12 cellular contexts compared by ENCODE assay signal in the genomic region with DNA sequence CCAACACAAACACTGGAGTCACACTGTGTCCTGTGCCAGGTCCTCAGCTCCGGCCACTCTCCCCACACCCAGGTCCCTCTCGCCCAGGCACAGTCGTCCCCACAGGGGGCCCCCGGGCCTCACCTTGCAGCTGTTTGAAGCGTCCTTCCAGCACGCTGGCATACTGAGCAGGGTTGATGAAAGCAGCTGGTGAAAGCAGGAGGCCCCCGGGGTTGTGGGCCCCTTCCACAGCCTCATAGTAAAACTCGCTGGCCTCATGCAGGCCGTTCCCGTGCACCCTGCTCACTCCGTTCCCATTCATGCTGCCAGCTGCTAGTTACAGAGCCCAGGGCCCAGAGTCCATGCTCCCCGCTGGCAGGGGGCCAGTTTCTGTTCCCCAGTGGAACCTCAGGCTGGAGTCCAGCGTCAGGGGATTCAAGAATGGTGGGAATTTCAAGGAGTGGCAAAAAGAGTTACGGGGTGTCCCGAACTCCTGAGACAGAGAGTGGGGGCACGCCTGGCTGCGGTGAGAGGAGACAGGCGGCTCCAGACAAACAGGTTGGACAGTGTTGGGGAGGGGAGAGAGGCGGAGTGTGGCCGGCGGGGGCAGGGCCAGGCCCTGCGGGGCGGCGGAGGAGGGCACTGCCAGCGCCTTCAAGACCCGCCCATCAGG. TPM values are rescaled to one million over a fixed set of nuclear protein-coding genes. Genes with fewer than 3 reads are reported as not detected.
DNase-seq lines count a peak whose midpoint lies in the region; ATAC-seq, FAIRE-seq and TF ChIP-seq lines count a peak whose summit lies in the region.
"Had no signal": no experiment of that assay in that cellular context is flagged by ENCODE, and none has a peak within 500 bp of the region (broad histone marks: within the 10 kb centered on the region; RNA-seq: fewer than 3 reads in every experiment).

No MANE protein-coding gene starts in this region.

- no peaks in the 10 kb centered on the region for H3K9me3 ChIP-seq in mammary epithelial cell (replicated peaks; ENCODE audit: insufficient read depth, low read length)
- no peaks in the 10 kb centered on the region for H3K9me3 ChIP-seq in HepG2 (ENCODE audit: low read length)
- no peaks in the 10 kb centered on the region for H3K9me3 ChIP-seq in stomach
- H3K9me3 ChIP-seq in esophagus muscularis mucosa: no peaks in the 10 kb centered on the region
- H3K9me3 ChIP-seq: uterus had no signal

- no peaks in the 10 kb centered on the region for H3K27me3 ChIP-seq in mammary epithelial cell (ENCODE audit: insufficient read depth, low read length)
- H3K27me3 ChIP-seq in HepG2 (ENCODE audit: control insufficient read depth in 1 of 2, insufficient read depth in 2 of 2, low read length in 2 of 2): no peaks in the 10 kb centered on the region
- peaks cover 0 to 13% (median 0%) of the 10 kb centered on the region in 3 donors for H3K27me3 ChIP-seq in stomach
- H3K27me3 ChIP-seq in esophagus muscularis mucosa: peaks cover 0 to 6% (median 0%) of the 10 kb centered on the region in 4 donors
- H3K27me3 ChIP-seq: uterus had no signal

- H3K79me2 ChIP-seq in mammary epithelial cell (ENCODE audit: insufficient read depth, low read length) (no peaks in the 10 kb centered on the region), HepG2 (ENCODE audit: insufficient read depth, low read length) (no peaks in the 10 kb centered on the region)

- TF ChIP-seq EP300 in Ishikawa (IDR thresholded peaks at IDR 0.05; ENCODE audit: borderline replicate concordance): peak; percentile 71
- no peak for TF ChIP-seq EP300 in HepG2 (IDR thresholded peaks at IDR 0.05; ENCODE audit: low read depth in 2 of 2, low read length in 2 of 2)
- no peak for TF ChIP-seq EP300 in HepG2 (CRISPR knock-in tag; IDR thresholded peaks at IDR 0.05; ENCODE audit: borderline replicate concordance)
- no peak for TF ChIP-seq EP300 in stomach (IDR thresholded peaks at IDR 0.05)
- TF ChIP-seq EP300 in esophagus muscularis mucosa (IDR thresholded peaks at IDR 0.05): no peak

- dilution Hi-C loops in mammary epithelial cell (cut with HindIII; ENCODE audit: low sequenced_read_pairs): no loop called here

- TF ChIP-seq POLR2A in HepG2 (IDR thresholded peaks at IDR 0.05; ENCODE audit: insufficient read depth in 1 of 2, low read depth in 2 of 2, low read length in 2 of 2) (peak in 1 of 2 experiments; percentile 37; a peak in 1 of 4 replicates), stomach (IDR thresholded peaks at IDR 0.05) (no peak), esophagus muscularis mucosa (IDR thresholded peaks at IDR 0.05; ENCODE audit: low read depth) (no peak)

- no peak for TF ChIP-seq RAD21 in Ishikawa (IDR thresholded peaks at IDR 0.05; ENCODE audit: low read depth)
- 0 out of 2 replicates have a peak, but pooled peaks have one; percentile 29 for TF ChIP-seq RAD21 in HepG2 (CRISPR knock-in tag; IDR thresholded peaks at IDR 0.05)

- no peaks in the 10 kb centered on the region for H3K36me3 ChIP-seq in mammary epithelial cell (ENCODE audit: insufficient read depth, low read length)
- H3K36me3 ChIP-seq in HepG2 (replicated peaks in 1 of 2; ENCODE audit: control insufficient read depth in 1 of 2, insufficient read depth in 2 of 2, low read length in 2 of 2): no peaks in the 10 kb centered on the region
- H3K36me3 ChIP-seq in stomach: peaks cover 0 to 15% (median 0%) of the 10 kb centered on the region in 4 donors
- peaks cover 0 to 8% (median 0%) of the 10 kb centered on the region in 4 donors for H3K36me3 ChIP-seq in esophagus muscularis mucosa
- H3K36me3 ChIP-seq: uterus had no signal

- peak; percentile 6 for DNase-seq in mammary epithelial cell
- peak; percentile 39 for DNase-seq in HepG2 (ENCODE audit: low spot score)
- DNase-seq in stomach: peak; percentile 60
- DNase-seq in esophagus muscularis mucosa (ENCODE audit: extremely low spot score): no peak
- DNase-seq in epidermal melanocyte (ENCODE audit: insufficient read length, low spot score): no peak
- DNase-seq in central memory CD4-positive, alpha-beta T cell: no peak
- no peak for DNase-seq in dedifferentiated amniotic fluid mesenchymal stem cell (ENCODE audit: extremely low spot score)
- DNase-seq: anterior cingulate cortex; CD8-positive, alpha-beta T cell; NCI-H1436; uterus had no signal

- no peaks in the 10 kb centered on the region for H4K20me1 ChIP-seq in mammary epithelial cell (ENCODE audit: insufficient read depth, low read length)
- no peaks in the 10 kb centered on the region for H4K20me1 ChIP-seq in HepG2 (ENCODE audit: insufficient read depth, low read length)

- CTCF ChIA-PET in mammary epithelial cell (lab: Charles Lee; ENCODE audit: low non-redundant PET) (no interaction called here), HepG2 (lab: Yijun Ruan, JAX; ENCODE audit: low intra/inter-chr PET ratio, low total read pairs) (interaction anchor here (0.8 kb wide), 1 partner anchor 116 kb away, joined by 5 read pairs; no protein-coding TSS in a partner anchor)

- ATAC-seq in HepG2: peak; percentile 87
- ATAC-seq: CD8-positive, alpha-beta T cell had no signal

- TF ChIP-seq CTCF in mammary epithelial cell (conservative IDR thresholded peaks at IDR 0.05 in 1 of 2, IDR thresholded peaks at IDR 0.05 in 1 of 2; ENCODE audit: extremely low read depth in 1 of 2, insufficient read depth in 1 of 2, low read depth in 1 of 2, low read length in 2 of 2): no peak
- TF ChIP-seq CTCF in HepG2 (CRISPR knock-in tag; IDR thresholded peaks at IDR 0.05): peak; percentile 78
- peak in 4 of 7 experiments; percentile 14 to 54 (median 36) for TF ChIP-seq CTCF in stomach (IDR thresholded peaks at IDR 0.05)
- TF ChIP-seq CTCF in esophagus muscularis mucosa (IDR thresholded peaks at IDR 0.05): no peak

- 95% methylated on average over 12 of the region's 26 CpGs for WGBS in mammary epithelial cell (ENCODE audit: low coverage, missing lambda C conversion rate)
- WGBS in HepG2 (ENCODE audit: low lambda C conversion rate): under 1% methylated on average over 18 of the region's 26 CpGs
- WGBS in stomach, 5 donors: 28 to 57% (median 42%) methylated on average over 22 to 26 of the region's 26 CpGs
- 85% methylated on average over 25 of the region's 26 CpGs for WGBS in esophagus muscularis mucosa

- intact Hi-C loops in mammary epithelial cell (cut with micrococcal nuclease): no loop called here
- intact Hi-C loops in HepG2 (cut with micrococcal nuclease; ENCODE audit: unreplicated experiment): loop anchor here (1.0 kb wide), 1 partner anchor 116 kb away; no protein-coding TSS in a partner anchor
- intact Hi-C loops in stomach (cut with DNase I; ENCODE audit: low total_unique reads): no loop called here
- intact Hi-C loops in esophagus muscularis mucosa (cut with DNase I): no loop called here

- no TSS peak for BruUV-seq in mammary epithelial cell (replicated peaks; lab: Mats Ljungman, UMichigan)
- no TSS peak for BruUV-seq in HepG2 (replicated peaks; lab: Mats Ljungman, UMichigan)

- H3K4me3 ChIP-seq in mammary epithelial cell (replicated peaks in 1 of 3; ENCODE audit: insufficient read depth in 1 of 3, low read depth in 2 of 3, low read length in 3 of 3) (no peak overlapping the region), HepG2 (replicated peaks in 1 of 3; ENCODE audit: insufficient read depth in 1 of 3, low read depth in 2 of 3, low read length in 3 of 3) (peak overlapping the region; percentile 57 to 77 (median 65)), stomach (peak overlapping the region; percentile 16 to 41 (median 29)), esophagus muscularis mucosa (no peak overlapping the region)
- H3K4me3 ChIP-seq: uterus had no signal

- in situ Hi-C loops in mammary epithelial cell (cut with MboI; ENCODE audit: low sequenced_read_pairs in 2 of 2) (no loop called here), HepG2 (cut with HindIII; ENCODE audit: extremely low pct_ligation_motif_present, low pct_unique_long_range_greater_than_20kb) (no loop called here)

- H3K4me2 ChIP-seq in mammary epithelial cell (ENCODE audit: insufficient read depth, low read depth, low read length) (no peak overlapping the region), HepG2 (ENCODE audit: low read depth, low read length) (peak overlapping the region; percentile 92)

- POLR2A ChIA-PET in HepG2 (lab: Yijun Ruan, JAX): interaction anchor here (0.6 to 1.4 kb wide), 5 partner anchors 25 to 125 kb away, joined by 3 to 4 read pairs (median 3); a partner anchor contains a TSS

- H3K9ac ChIP-seq in mammary epithelial cell (ENCODE audit: insufficient read depth, low read length): no peak overlapping the region
- peak overlapping the region; percentile 63 for H3K9ac ChIP-seq in HepG2 (ENCODE audit: insufficient read depth, low read depth, low read length)

- peak; percentile 62 for FAIRE-seq in HepG2 (lab: Jason Lieb, UNC)

- H2AFZ ChIP-seq in mammary epithelial cell (ENCODE audit: low read depth, low read length) (no peak overlapping the region), HepG2 (ENCODE audit: low read length) (peak overlapping the region; percentile 56)

- H3K27ac ChIP-seq in mammary epithelial cell (ENCODE audit: insufficient read depth, low read depth, low read length) (no peak overlapping the region), HepG2 (ENCODE audit: extremely low read length, insufficient read depth, low read length) (no peak overlapping the region), stomach (peak overlapping the region in 3 of 5 donors; percentile 2 to 56 (median 41)), esophagus muscularis mucosa (replicated peaks in 1 of 4) (no peak overlapping the region)
- H3K27ac ChIP-seq: uterus had no signal

- H3K4me1 ChIP-seq in mammary epithelial cell (ENCODE audit: insufficient read depth, low read length) (peaks cover 14% of the 10 kb centered on the region), HepG2 (ENCODE audit: insufficient read depth, low read length) (peaks cover 55% of the 10 kb centered on the region), stomach (peaks cover 5 to 27% (median 10%) of the 10 kb centered on the region in 4 donors), esophagus muscularis mucosa (no peaks in the 10 kb centered on the region)
- H3K4me1 ChIP-seq: uterus had no signal

RNA-seq across cellular contexts. Expression of a gene that starts 10.6 kb away (rescaled TPM):
- total RNA-seq in mammary epithelial cell (10 to 100 TPM; 24.8 to 57.2 TPM), HepG2 (2016; rRNA removed; fragmentation: Illumina TruSeq; extraction: Trizol) (1.2 and 4.0 TPM in 2 replicates), stomach (100 to 1,000 TPM in 1 of 5 donors, 10 to 100 TPM in 2, 1 to 10 TPM in 2; 7.5 to 134 (median 17.5) TPM), esophagus muscularis mucosa (10 to 100 TPM in 2 of 4 donors, 1 to 10 TPM in 2; 3.3 to 12.5 (median 10.0) TPM)
- polyA plus RNA-seq in mammary epithelial cell (10.9 TPM), HepG2 (2011; rRNA removed) (0.65 and 2.0 TPM in 2 replicates), stomach (10 to 100 TPM in 1 of 3 donors, 1 to 10 TPM in 2; 2.4 to 12.9 (median 6.2) TPM)
- polyA minus RNA-seq in mammary epithelial cell: 35.6 TPM
- total RNA-seq in HepG2 (2016; cell fraction: cytosol; rRNA removed; fragmentation: Illumina TruSeq; extraction: Trizol; ENCODE audit: low read depth): 0.51 and 1.1 TPM in 2 replicates
- total RNA-seq in HepG2 (2016; cell fraction: insoluble cytoplasmic fraction; rRNA removed; fragmentation: Illumina TruSeq; extraction: Trizol): 1.4 and 4.7 TPM in 2 replicates
- total RNA-seq in HepG2 (2016; cell fraction: membrane; rRNA removed; fragmentation: Illumina TruSeq; extraction: Trizol): 0.34 and 0.53 TPM in 2 replicates
- total RNA-seq in HepG2 (2016; cell fraction: nucleus; rRNA removed; fragmentation: Illumina TruSeq; extraction: Trizol): 5.5 and 7.1 TPM in 2 replicates
- polyA plus RNA-seq in HepG2 (2011; cell fraction: cytosol; rRNA removed): 0.69 and 0.91 TPM in 2 replicates
- 8.8 and 9.0 TPM in 2 replicates for polyA plus RNA-seq in HepG2 (2011; cell fraction: nucleus; rRNA removed)
- 1.2 and 2.0 TPM in 2 replicates for polyA plus RNA-seq in HepG2 (2012)
- 0.15 and 0.21 TPM in 2 replicates for polyA plus RNA-seq in HepG2 (2016; cell fraction: cytosol; fragmentation: Illumina TruSeq; extraction: Trizol; ENCODE audit: low read depth)
- 1.0 and 2.0 TPM in 2 replicates for polyA plus RNA-seq in HepG2 (2016; cell fraction: insoluble cytoplasmic fraction; fragmentation: Illumina TruSeq; extraction: Trizol; ENCODE audit: low read depth)
- 0.35 and 0.48 TPM in 2 replicates for polyA plus RNA-seq in HepG2 (2016; cell fraction: membrane; fragmentation: Illumina TruSeq; extraction: Trizol; ENCODE audit: low read depth)
- polyA plus RNA-seq in HepG2 (2016; cell fraction: nucleus; fragmentation: Illumina TruSeq; extraction: Trizol; ENCODE audit: insufficient read depth, low read depth): 8.1 and 13.3 TPM in 2 replicates
- 2.5 and 62.0 TPM in 2 replicates for polyA minus RNA-seq in HepG2 (2011; rRNA and poly(A)+ RNA removed; ENCODE audit: low replicate concordance)
- polyA minus RNA-seq in HepG2 (2011; cell fraction: cytosol; rRNA and poly(A)+ RNA removed): 1.1 and 2.7 TPM in 2 replicates
- 3.5 and 4.8 TPM in 2 replicates for polyA minus RNA-seq in HepG2 (2011; cell fraction: nucleus; rRNA and poly(A)+ RNA removed)
- total RNA-seq: CD8-positive, alpha-beta T cell had no signal

RNA-seq across cellular contexts. Expression of a gene that starts 40.8 kb away (rescaled TPM):
- total RNA-seq in mammary epithelial cell (10 to 100 TPM; 12.2 to 15.3 TPM), HepG2 (2016; rRNA removed; fragmentation: Illumina TruSeq; extraction: Trizol) (25.6 and 25.8 TPM in 2 replicates), stomach (10 to 100 TPM in 4 of 5 donors, not detected in 1; 15.6 to 61.4 (median 22.0) TPM), esophagus muscularis mucosa (10 to 100 TPM; 10.3 to 13.2 (median 12.2) TPM)
- polyA plus RNA-seq in mammary epithelial cell (21.8 TPM), HepG2 (2011; rRNA removed) (32.4 and 33.5 TPM in 2 replicates), stomach (10 to 100 TPM; 11.3 to 16.1 (median 11.6) TPM)
- polyA minus RNA-seq in mammary epithelial cell: 8.7 TPM
- 11.1 and 13.0 TPM in 2 replicates for total RNA-seq in HepG2 (2016; cell fraction: cytosol; rRNA removed; fragmentation: Illumina TruSeq; extraction: Trizol; ENCODE audit: low read depth)
- 24.9 and 27.1 TPM in 2 replicates for total RNA-seq in HepG2 (2016; cell fraction: insoluble cytoplasmic fraction; rRNA removed; fragmentation: Illumina TruSeq; extraction: Trizol)
- 16.5 and 17.7 TPM in 2 replicates for total RNA-seq in HepG2 (2016; cell fraction: membrane; rRNA removed; fragmentation: Illumina TruSeq; extraction: Trizol)
- 21.3 and 26.1 TPM in 2 replicates for total RNA-seq in HepG2 (2016; cell fraction: nucleus; rRNA removed; fragmentation: Illumina TruSeq; extraction: Trizol)
- 19.2 and 24.1 TPM in 2 replicates for polyA plus RNA-seq in HepG2 (2011; cell fraction: cytosol; rRNA removed)
- 51.7 and 54.9 TPM in 2 replicates for polyA plus RNA-seq in HepG2 (2011; cell fraction: nucleus; rRNA removed)
- polyA plus RNA-seq in HepG2 (2012): 18.3 and 24.4 TPM in 2 replicates
- polyA plus RNA-seq in HepG2 (2016; cell fraction: cytosol; fragmentation: Illumina TruSeq; extraction: Trizol; ENCODE audit: low read depth): 4.8 and 5.2 TPM in 2 replicates
- 28.7 and 29.9 TPM in 2 replicates for polyA plus RNA-seq in HepG2 (2016; cell fraction: insoluble cytoplasmic fraction; fragmentation: Illumina TruSeq; extraction: Trizol; ENCODE audit: low read depth)
- 7.3 and 10.0 TPM in 2 replicates for polyA plus RNA-seq in HepG2 (2016; cell fraction: membrane; fragmentation: Illumina TruSeq; extraction: Trizol; ENCODE audit: low read depth)
- 43.3 and 48.3 TPM in 2 replicates for polyA plus RNA-seq in HepG2 (2016; cell fraction: nucleus; fragmentation: Illumina TruSeq; extraction: Trizol; ENCODE audit: insufficient read depth, low read depth)
- 19.7 and 31.4 TPM in 2 replicates for polyA minus RNA-seq in HepG2 (2011; rRNA and poly(A)+ RNA removed; ENCODE audit: low replicate concordance)
- 7.9 and 9.7 TPM in 2 replicates for polyA minus RNA-seq in HepG2 (2011; cell fraction: cytosol; rRNA and poly(A)+ RNA removed)
- polyA minus RNA-seq in HepG2 (2011; cell fraction: nucleus; rRNA and poly(A)+ RNA removed): 39.4 and 40.9 TPM in 2 replicates

Comparison
In these comparisons a context has a peak if more than half of its experiments do, and no peak if none do; other contexts are left out.
1. DNase-seq: peak in mammary epithelial cell (single experiment), HepG2 (single experiment) and stomach (single experiment); none in esophagus muscularis mucosa (single experiment), epidermal melanocyte (single experiment), central memory CD4-positive, alpha-beta T cell (single experiment) and dedifferentiated amniotic fluid mesenchymal stem cell (single experiment).
2. H3K27ac ChIP-seq: peak in stomach (3 of 5); none in mammary epithelial cell (single experiment), HepG2 (single experiment) and esophagus muscularis mucosa (0 of 4).
3. H3K4me3 ChIP-seq: peak in HepG2 (3 of 3) and stomach (4 of 4); none in mammary epithelial cell (0 of 3) and esophagus muscularis mucosa (0 of 4).
4. CTCF ChIP-seq: peak in HepG2 (single experiment) and stomach (4 of 7); none in mammary epithelial cell (0 of 2) and esophagus muscularis mucosa (0 of 3).